In the genomic region with DNA sequence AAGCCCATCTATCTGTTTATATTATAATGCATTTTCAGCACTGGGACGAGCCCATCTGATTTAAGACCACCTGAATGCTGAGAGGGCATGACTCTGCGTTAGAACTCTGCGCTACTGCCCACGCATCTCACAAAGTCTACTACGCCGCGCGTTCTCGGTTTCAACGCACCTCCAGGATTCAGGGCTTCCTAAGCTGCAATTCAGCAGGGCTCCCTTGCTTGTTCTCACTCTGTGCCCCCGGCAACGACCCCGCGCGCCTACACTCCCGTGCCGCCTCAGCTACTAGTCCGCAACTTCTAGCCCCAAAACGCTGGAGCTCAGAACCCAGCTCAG, we compare ENCODE assay signal across 9 cellular contexts.
DNase-seq lines count a peak whose midpoint lies in the region; ATAC-seq lines count a peak whose summit lies in the region.
"Had no signal": no experiment of that assay in that cellular context is flagged by ENCODE, and none has a peak within 500 bp of the region (broad histone marks: within the 10 kb centered on the region; RNA-seq: fewer than 3 reads in every experiment).

No MANE protein-coding gene starts in this region.

- H3K4me1 Mint-ChIP-seq in central memory CD8-positive, alpha-beta T cell: peaks cover 9% of the 10 kb centered on the region

- DNase-seq in NCI-H187 treated with DMSO at 0.1 percent for 48 hours (lab: John Stamatoyannopoulos, UW) (peak; percentile 27), NCI-H187 (lab: John Stamatoyannopoulos, UW) (no peak), HS-5 (ENCODE audit: low read depth) (peak; percentile 23), posterior cingulate gyrus (no peak), amniotic stem cell (lab: John Stamatoyannopoulos, UW) (no peak)
- no peak for DNase-seq in central memory CD8-positive, alpha-beta T cell (ENCODE audit: low spot score in 2 of 2)
- DNase-seq in stimulated activated CD4-positive, alpha-beta T cell treated with anti-CD3 and anti-CD28 coated beads, Interleukin-15, amount 100 ng/mL, for 24 hours: no peak

- no peak overlapping the region for H3K27ac Mint-ChIP-seq in central memory CD8-positive, alpha-beta T cell (ENCODE audit: low read depth)

- peak overlapping the region; percentile 59 for H3K4me3 Mint-ChIP-seq in central memory CD8-positive, alpha-beta T cell

- H3K4me1 ChIP-seq in muscle layer of duodenum (ENCODE audit: control insufficient read depth in 1 of 2, insufficient read depth in 2 of 2, low read length in 2 of 2): peaks cover 0 to 9% of the 10 kb centered on the region in 2 donors
- H3K4me1 ChIP-seq: BLaER1 had no signal

- no peak for ATAC-seq in central memory CD8-positive, alpha-beta T cell (replicated peaks; ENCODE audit: extremely low read depth, poor library complexity, severe bottlenecking)

- H3K27me3 ChIP-seq in muscle layer of duodenum (ENCODE audit: low read depth, low read length): no peaks in the 10 kb centered on the region
- H3K27me3 ChIP-seq: BLaER1 had no signal

- no peaks in the 10 kb centered on the region for H3K9me3 Mint-ChIP-seq in central memory CD8-positive, alpha-beta T cell

- H3K36me3 ChIP-seq in muscle layer of duodenum (ENCODE audit: control insufficient read depth in 1 of 2, insufficient read depth in 2 of 2, low read length in 2 of 2): no peaks in the 10 kb centered on the region
- H3K36me3 ChIP-seq: BLaER1 had no signal

- intact Hi-C loops in posterior cingulate gyrus (cut with DNase I): no loop called here

- H3K9me3 ChIP-seq in muscle layer of duodenum (ENCODE audit: control insufficient read depth in 1 of 2, low read length in 2 of 2): no peaks in the 10 kb centered on the region

- peak overlapping the region; percentile 87 to 96 for H3K4me3 ChIP-seq in muscle layer of duodenum (ENCODE audit: low read depth in 1 of 2, low read length in 2 of 2)
- H3K4me3 ChIP-seq: BLaER1 had no signal

- peak overlapping the region; percentile 52 for H3K27ac ChIP-seq in muscle layer of duodenum (ENCODE audit: low read length)
- H3K27ac ChIP-seq: BLaER1 had no signal

- H3K27me3 Mint-ChIP-seq in central memory CD8-positive, alpha-beta T cell: peaks cover 66% of the 10 kb centered on the region

- peaks cover 4% of the 10 kb centered on the region for H3K36me3 Mint-ChIP-seq in central memory CD8-positive, alpha-beta T cell (ENCODE audit: insufficient read depth)

Comparison
In these comparisons a context has a peak if more than half of its experiments do, and no peak if none do; other contexts are left out.
1. DNase-seq: peak in NCI-H187 treated with DMSO at 0.1 percent for 48 hours (single experiment) and HS-5 (single experiment); none in NCI-H187 (0 of 2), central memory CD8-positive, alpha-beta T cell (0 of 2), posterior cingulate gyrus (0 of 10), stimulated activated CD4-positive, alpha-beta T cell treated with anti-CD3 and anti-CD28 coated beads, Interleukin-15, amount 100 ng/mL, for 24 hours (single experiment) and amniotic stem cell (single experiment).